25 cellular contexts compared by ENCODE assay signal in genomic region chr20:60903325-60903958, GRCh38.
"Had no signal": no experiment of that assay in that cellular context is flagged by ENCODE, and none has a peak within 500 bp of the region (broad histone marks: within the 10 kb centered on the region; RNA-seq: fewer than 3 reads in every experiment).

No MANE protein-coding gene starts in this region.

- DNase-seq: dorsolateral prefrontal cortex; effector CD4-positive, alpha-beta T cell; foreskin fibroblast; gastrocnemius medialis; head of caudate nucleus; left lung; mesenchymal stem cell; mucosa of descending colon; naive B cell; nucleus accumbens; ovary; posterior cingulate gyrus; psoas muscle; right cardiac atrium; spleen; stimulated activated CD4-positive, alpha-beta T cell treated with anti-CD3 and anti-CD28 coated beads, Interleukin-4, amount 100 ng/mL, for 4 hours; stimulated activated naive CD8-positive, alpha-beta T cell treated with anti-CD3 and anti-CD28 coated beads, Interleukin-15, Interleukin-2, amounts not matched to agents 100 U/mL and 50 U/mL, for 24 hours; substantia nigra; testis; tibial artery had no signal

- H3K4me1 ChIP-seq: gastrocnemius medialis, left lung, psoas muscle, spleen, testis, tibial artery had no signal

- H3K36me3 ChIP-seq: gastrocnemius medialis, left lung, neural progenitor cell, ovary, spleen, tibial artery had no signal

- H3K27ac ChIP-seq: dorsolateral prefrontal cortex, gastrocnemius medialis, left lung, neural progenitor cell, ovary, psoas muscle, skin epidermis, spleen, testis, tibial artery had no signal

- H3K4me2 ChIP-seq: neural progenitor cell had no signal

- H3K4me3 ChIP-seq: dorsolateral prefrontal cortex, gastrocnemius medialis, left lung, mucosa of descending colon, neural progenitor cell, ovary, psoas muscle, skin epidermis, spleen, testis, tibial artery had no signal

- H3K9me3 ChIP-seq: gastrocnemius medialis, ovary, psoas muscle, testis, tibial artery had no signal

- FAIRE-seq: keratinocyte had no signal

- H3K9ac ChIP-seq: neural progenitor cell had no signal

- ATAC-seq: gastrocnemius medialis; left lung; mucosa of descending colon; natural killer cell treated with Interleukin-12 subunit alpha and Interleukin-12 subunit beta and Interleukin-15 and Interleukin-18, amount 100 ng/mL, for 72 hours; psoas muscle; right cardiac atrium; stimulated activated memory B cell treated with anti-CD40 and anti-IgM and Interleukin-4, amounts not matched to agents 10 μg/mL and 1 μg/mL and 100 μg/mL, for 72 hours; stimulated activated naive CD8-positive, alpha-beta T cell treated with anti-CD3 and anti-CD28 coated beads, Interleukin-15, Interleukin-2, amounts not matched to agents 100 U/mL and 50 U/mL, for 24 hours had no signal

- H2AFZ ChIP-seq: neural progenitor cell had no signal

- H3K27me3 ChIP-seq: gastrocnemius medialis, neural progenitor cell, ovary, spleen, testis, tibial artery had no signal
